ENCODE assay signal across 6 cellular contexts in the genomic region with DNA sequence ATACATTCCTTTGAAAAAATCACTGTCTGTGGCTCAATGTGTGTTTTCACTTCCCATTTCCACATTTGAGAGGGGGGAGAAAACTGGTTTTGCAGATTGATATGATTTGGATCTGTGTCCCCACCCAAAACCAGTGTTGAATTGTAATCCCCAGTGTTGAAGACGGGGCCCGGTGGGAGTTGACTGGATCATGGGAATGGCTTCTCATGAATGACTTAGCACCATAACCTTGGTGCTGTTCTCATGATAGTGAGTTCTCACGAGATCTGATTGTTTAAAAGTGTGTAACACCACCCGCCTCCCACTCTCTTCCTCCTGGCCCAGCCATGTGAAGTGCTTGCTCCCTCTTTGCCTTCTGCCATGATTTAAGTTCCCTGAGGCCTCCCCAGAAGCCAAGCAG. TPM values are rescaled to one million over a fixed set of nuclear protein-coding genes. Genes with fewer than 3 reads are reported as not detected.
"Had no signal": no experiment of that assay in that cellular context is flagged by ENCODE, and none has a peak within 500 bp of the region (broad histone marks: within the 10 kb centered on the region; RNA-seq: fewer than 3 reads in every experiment).

No MANE protein-coding gene starts in this region.

- FAIRE-seq: HepG2, HTR-8/SVneo, K562 had no signal

- DNase-seq: IMR-90, KBM-7 had no signal

RNA-seq across cellular contexts. Expression of a gene that starts 16.1 kb away (rescaled TPM):
- polyA plus RNA-seq: HepG2, IgD-negative memory B cell, IMR-90 had no signal

RNA-seq across cellular contexts. Expression of a gene that starts 45.7 kb away (rescaled TPM):
- polyA plus RNA-seq: IgD-negative memory B cell had no signal
